Comparison of ENCODE assay signal across 8 cellular contexts in the genomic region with DNA sequence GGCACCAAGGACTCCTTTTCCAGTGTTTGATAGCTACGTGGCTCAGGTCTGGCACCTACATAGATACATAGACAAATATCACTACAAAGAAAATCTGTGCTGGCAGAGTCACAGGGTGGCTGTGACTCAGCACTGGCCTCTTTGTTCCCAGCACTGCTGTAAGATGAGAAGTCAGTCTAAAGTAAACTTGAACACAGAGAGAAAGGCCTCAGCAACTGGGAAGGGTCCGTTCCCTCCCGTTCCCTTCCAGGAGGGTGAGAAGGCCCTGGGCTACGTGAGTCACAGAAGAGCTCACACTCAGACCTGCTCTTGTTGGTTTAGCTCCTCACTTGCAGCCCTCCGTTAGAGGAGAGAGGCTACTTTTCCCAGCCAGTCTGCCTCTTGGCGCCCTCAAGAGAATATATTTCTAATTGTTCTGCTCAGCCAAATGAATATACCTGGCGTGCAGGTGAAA. TPM values are rescaled to one million over a fixed set of nuclear protein-coding genes. Genes with fewer than 3 reads are reported as not detected.
DNase-seq lines count a peak whose midpoint lies in the region; ATAC-seq and TF ChIP-seq lines count a peak whose summit lies in the region.

No MANE protein-coding gene starts in this region.

- DNase-seq in Caco-2 (peak; percentile 74 to 77), NCI-H146 (lab: John Stamatoyannopoulos, UW) (peak; percentile 80), astrocyte of the hippocampus (ENCODE audit: low read depth, low spot score) (peak; percentile 97), left colon (no peak), upper lobe of left lung (peak in 1 of 2 donors; percentile 84)
- no peak for DNase-seq in activated CD4-positive, alpha-beta T cell treated with anti-CD3 and anti-CD28 coated beads, Interleukin-2, amount 50 U/mL, for 4 hours

- H3K36me3 ChIP-seq in Caco-2 (ENCODE audit: control insufficient read depth, insufficient read depth, low read length) (peaks cover 5% of the 10 kb centered on the region), upper lobe of left lung (peaks cover 4 to 78% (median 27%) of the 10 kb centered on the region in 4 donors)

- H3K4me3 Mint-ChIP-seq in Caco-2 (ENCODE audit: unreplicated experiment), result no peak overlapping the region
- H3K4me3 Mint-ChIP-seq in stimulated activated memory B cell treated with anti-CD40 and anti-IgM and Interleukin-4, amounts not matched to agents 10 μg/mL and 1 μg/mL and 100 μg/mL, for 72 hours, result no peak overlapping the region

- H3K9me3 ChIP-seq in Caco-2 (no peaks in the 10 kb centered on the region), upper lobe of left lung (no peaks in the 10 kb centered on the region)

- 47 to 56% methylated on average over 7 of the region's 7 CpGs for WGBS in upper lobe of left lung, 2 donors

- no peaks in the 10 kb centered on the region for H3K9me3 Mint-ChIP-seq in Caco-2 (ENCODE audit: unreplicated experiment)
- no peaks in the 10 kb centered on the region for H3K9me3 Mint-ChIP-seq in stimulated activated memory B cell treated with anti-CD40 and anti-IgM and Interleukin-4, amounts not matched to agents 10 μg/mL and 1 μg/mL and 100 μg/mL, for 72 hours

- no peaks in the 10 kb centered on the region for H3K27me3 Mint-ChIP-seq in Caco-2 (ENCODE audit: insufficient read depth, unreplicated experiment)
- H3K27me3 Mint-ChIP-seq in stimulated activated memory B cell treated with anti-CD40 and anti-IgM and Interleukin-4, amounts not matched to agents 10 μg/mL and 1 μg/mL and 100 μg/mL, for 72 hours, result no peaks in the 10 kb centered on the region

- H3K4me1 ChIP-seq in Caco-2 (peaks cover 62% of the 10 kb centered on the region), upper lobe of left lung (peaks cover 53 to 68% (median 56%) of the 10 kb centered on the region in 4 donors)

- TF ChIP-seq POLR2A in upper lobe of left lung (IDR thresholded peaks at IDR 0.05), result peak in 1 of 4 donors; percentile 30

- TF ChIP-seq CTCF in Caco-2 (IDR thresholded peaks at IDR 0.05; ENCODE audit: insufficient read depth in 1 of 2, low read depth in 1 of 2, low read length in 1 of 2, severe bottlenecking in 1 of 2, unreplicated experiment in 1 of 2) (no peak), upper lobe of left lung (IDR thresholded peaks at IDR 0.05) (no peak)

- H3K36me3 Mint-ChIP-seq in Caco-2 (ENCODE audit: insufficient read depth, unreplicated experiment), result peaks cover 99% of the 10 kb centered on the region
- peaks cover 52% of the 10 kb centered on the region for H3K36me3 Mint-ChIP-seq in stimulated activated memory B cell treated with anti-CD40 and anti-IgM and Interleukin-4, amounts not matched to agents 10 μg/mL and 1 μg/mL and 100 μg/mL, for 72 hours

- intact Hi-C loops in Caco-2 (cut with micrococcal nuclease; ENCODE audit: unreplicated experiment), result loop anchor here (1.0 kb wide), 1 partner anchor 19 kb away; no protein-coding TSS in a partner anchor
- intact Hi-C loops in left colon (cut with DNase I, micrococcal nuclease), result no loop called here

- peak overlapping the region; percentile 81 for H3K27ac Mint-ChIP-seq in Caco-2 (ENCODE audit: unreplicated experiment)
- no peak overlapping the region for H3K27ac Mint-ChIP-seq in stimulated activated memory B cell treated with anti-CD40 and anti-IgM and Interleukin-4, amounts not matched to agents 10 μg/mL and 1 μg/mL and 100 μg/mL, for 72 hours

- ATAC-seq in left colon (peak; percentile 9), upper lobe of left lung (ENCODE audit: low FRiP score in 2 of 2) (peak; percentile 72 to 78), HG03135 (IDR thresholded peaks at IDR 0.05; ENCODE audit: unreplicated experiment) (no peak)
- ATAC-seq in stimulated activated memory B cell treated with anti-CD40 and anti-IgM and Interleukin-4, amounts not matched to agents 10 μg/mL and 1 μg/mL and 100 μg/mL, for 72 hours, result no peak

- H3K4me1 Mint-ChIP-seq in Caco-2 (ENCODE audit: low read depth, unreplicated experiment), result peaks cover 46% of the 10 kb centered on the region
- H3K4me1 Mint-ChIP-seq in stimulated activated memory B cell treated with anti-CD40 and anti-IgM and Interleukin-4, amounts not matched to agents 10 μg/mL and 1 μg/mL and 100 μg/mL, for 72 hours, result peaks cover 4% of the 10 kb centered on the region

- H3K4me3 ChIP-seq in Caco-2 (ENCODE audit: low read depth, low read length) (no peak overlapping the region), upper lobe of left lung (no peak overlapping the region)

- peak overlapping the region; percentile 44 to 77 (median 68) for H3K27ac ChIP-seq in upper lobe of left lung

- CTCF ChIA-PET in Caco-2 (lab: Charles Lee), result interaction anchor here (1.0 kb wide), 1 partner anchor 12 kb away, joined by 5 read pairs; no protein-coding TSS in a partner anchor

- BruUV-seq in Caco-2 (replicated peaks; lab: Mats Ljungman, UMichigan), result no TSS peak

- H3K27me3 ChIP-seq in Caco-2 (replicated peaks; ENCODE audit: control insufficient read depth, insufficient read depth, low read length) (no peaks in the 10 kb centered on the region), upper lobe of left lung (no peaks in the 10 kb centered on the region)

- peak in 2 of 4 donors; percentile 12 to 65 for TF ChIP-seq EP300 in upper lobe of left lung (IDR thresholded peaks at IDR 0.05)

- POLR2A ChIA-PET in Caco-2 (lab: Charles Lee), result interaction anchor here (2.6 kb wide), 1 partner anchor 18 kb away, joined by 9 read pairs; no protein-coding TSS in a partner anchor

RNA-seq across cellular contexts. Expression of a gene that starts 23.1 kb away (rescaled TPM):
- total RNA-seq in Caco-2 (2022), result 1,141 and 1,158 TPM in 2 replicates
- total RNA-seq in left colon, result 100 to 1,000 TPM; 815 to 870 TPM
- 1,000 to 10,000 TPM in 4 of 6 donors, 100 to 1,000 TPM in 2; 394 to 1,774 (median 1,094) TPM for total RNA-seq in upper lobe of left lung

Comparison
In these comparisons a context has a peak if more than half of its experiments do, and no peak if none do; other contexts are left out.
1. DNase-seq: peak in Caco-2 (2 of 2), NCI-H146 (single experiment) and astrocyte of the hippocampus (single experiment); none in left colon (0 of 2) and activated CD4-positive, alpha-beta T cell treated with anti-CD3 and anti-CD28 coated beads, Interleukin-2, amount 50 U/mL, for 4 hours (0 of 2).
2. ATAC-seq: peak in left colon (single experiment) and upper lobe of left lung (2 of 2); none in HG03135 (single experiment) and stimulated activated memory B cell treated with anti-CD40 and anti-IgM and Interleukin-4, amounts not matched to agents 10 μg/mL and 1 μg/mL and 100 μg/mL, for 72 hours (single experiment).